8 cellular contexts compared by ENCODE assay signal in the genomic region with DNA sequence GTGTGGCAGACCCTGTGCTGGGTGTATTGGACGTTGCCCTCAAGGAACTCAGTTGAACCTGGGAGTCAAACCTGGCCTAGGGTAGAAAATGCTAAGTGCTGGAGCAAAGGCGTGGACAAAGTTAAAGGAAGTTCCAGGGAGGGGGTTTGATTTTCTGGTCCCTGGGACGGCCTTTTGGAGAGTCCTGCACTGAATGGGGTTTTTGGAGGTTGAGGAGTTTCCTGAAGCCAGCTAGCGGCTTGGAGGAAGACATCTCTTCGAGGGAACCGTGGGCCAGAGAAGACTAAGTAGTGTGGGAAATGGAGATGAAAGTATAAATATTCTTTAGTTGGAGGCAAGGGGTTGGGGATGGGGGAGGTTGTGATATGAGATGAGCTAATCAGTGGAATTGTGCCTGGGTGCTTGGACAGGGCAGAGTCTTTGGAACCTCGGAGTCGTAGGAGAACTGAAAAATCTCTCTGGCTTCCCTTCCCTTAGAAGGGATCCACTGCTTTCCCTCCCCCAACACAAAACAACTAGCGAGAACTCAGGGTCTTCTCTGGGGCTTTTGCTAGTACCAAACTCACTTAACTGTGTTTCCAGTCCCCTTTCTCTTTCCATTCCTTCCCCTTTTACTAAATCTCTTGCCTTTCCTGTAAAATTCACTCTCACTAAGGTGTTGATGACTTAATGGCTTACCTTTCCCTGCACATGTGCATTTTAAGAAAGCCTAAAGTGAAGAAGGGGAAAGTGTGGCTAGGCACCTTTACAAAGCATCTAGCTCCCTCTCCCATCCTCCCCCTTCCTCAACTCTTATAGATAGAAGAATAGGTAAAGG. TPM values are rescaled to one million over a fixed set of nuclear protein-coding genes. Genes with fewer than 3 reads are reported as not detected.
DNase-seq lines count a peak whose midpoint lies in the region; ATAC-seq and TF ChIP-seq lines count a peak whose summit lies in the region.

No MANE protein-coding gene starts in this region.

- intact Hi-C loops in HCT116 (cut with micrococcal nuclease): loop anchor here (5.0 kb wide), 2 partner anchors 142 to 408 kb away; partner anchors contain the start of gene BCL6
- intact Hi-C loops in activated T-helper 1 cell treated with anti-CD3 and anti-CD28 coated beads, Interleukin-12 subunit alpha, Interleukin-12 subunit beta, Interleukin-2, Interleukin-4 antibody, amounts not matched to agents 30 ng/mL and 10 ng/mL and 1 ng/mL, durations not matched to agents 14 hours and 24 hours and 36 hours (cut with micrococcal nuclease): loop anchor here (1.0 to 10.0 kb wide), 20 partner anchors 16 to 797 kb away; no protein-coding TSS in a partner anchor

- peak overlapping the region; percentile 79 for H3K27ac ChIP-seq in HCT116 (ENCODE audit: low read depth, low read length)

- no peaks in the 10 kb centered on the region for H3K9me3 Mint-ChIP-seq in activated T-helper 1 cell treated with anti-CD3 and anti-CD28 coated beads, Interleukin-12 subunit alpha, Interleukin-12 subunit beta, Interleukin-2, Interleukin-4 antibody, amounts not matched to agents 30 ng/mL and 10 ng/mL and 1 ng/mL, durations not matched to agents 14 hours and 24 hours and 36 hours
- no peaks in the 10 kb centered on the region for H3K9me3 Mint-ChIP-seq in stimulated activated naive CD8-positive, alpha-beta T cell treated with anti-CD3 and anti-CD28 coated beads, Interleukin-15, amount 100 ng/mL, for 72 hours

- peak overlapping the region; percentile 68 to 73 for H3K4me3 ChIP-seq in HCT116 (replicated peaks in 1 of 2; ENCODE audit: low read depth in 1 of 2, low read length in 2 of 2)
- peak overlapping the region; percentile 83 for H3K4me3 ChIP-seq in iPS-18c (ENCODE audit: insufficient read depth, low read depth, low read length)

- TF ChIP-seq POLR2A in HCT116 (IDR thresholded peaks at IDR 0.05; ENCODE audit: borderline replicate concordance, extremely low read depth, insufficient read depth, insufficient read length): no peak

- peak overlapping the region; percentile 89 for H3K4me2 ChIP-seq in HCT116 (ENCODE audit: low read length)

- RAD21 ChIA-PET in HCT116 (lab: Charles Lee; ENCODE audit: low non-redundant PET in 1 of 2, low total read pairs in 2 of 2, uncharacterized antibody in 2 of 2, unreplicated experiment in 2 of 2): no interaction called here

- peak overlapping the region; percentile 85 for H3K4me3 Mint-ChIP-seq in activated T-helper 1 cell treated with anti-CD3 and anti-CD28 coated beads, Interleukin-12 subunit alpha, Interleukin-12 subunit beta, Interleukin-2, Interleukin-4 antibody, amounts not matched to agents 30 ng/mL and 10 ng/mL and 1 ng/mL, durations not matched to agents 14 hours and 24 hours and 36 hours
- H3K4me3 Mint-ChIP-seq in stimulated activated naive CD8-positive, alpha-beta T cell treated with anti-CD3 and anti-CD28 coated beads, Interleukin-15, amount 100 ng/mL, for 72 hours: peak overlapping the region; percentile 89 to 91

- POLR2A ChIA-PET in HCT116 (lab: Charles Lee): interaction anchor here (1.2 kb wide), 1 partner anchor 410 kb away, joined by 3 read pairs; the partner anchor contains the start of gene BCL6

- no peak overlapping the region for H2AFZ ChIP-seq in HCT116 (ENCODE audit: low read depth, low read length, poor library complexity, severe bottlenecking)

- no peak for TF ChIP-seq CTCF in HCT116 (IDR thresholded peaks at IDR 0.05 in 2 of 3, conservative IDR thresholded peaks at IDR 0.05 in 1 of 3; ENCODE audit: borderline replicate concordance in 1 of 3, insufficient read depth in 1 of 3, low read depth in 2 of 3, low read length in 2 of 3)

- peak overlapping the region; percentile 87 for H3K27ac Mint-ChIP-seq in activated T-helper 1 cell treated with anti-CD3 and anti-CD28 coated beads, Interleukin-12 subunit alpha, Interleukin-12 subunit beta, Interleukin-2, Interleukin-4 antibody, amounts not matched to agents 30 ng/mL and 10 ng/mL and 1 ng/mL, durations not matched to agents 14 hours and 24 hours and 36 hours
- peak overlapping the region; percentile 98 to 99 for H3K27ac Mint-ChIP-seq in stimulated activated naive CD8-positive, alpha-beta T cell treated with anti-CD3 and anti-CD28 coated beads, Interleukin-15, amount 100 ng/mL, for 72 hours

- CTCF ChIA-PET in HCT116 (lab: Charles Lee): no interaction called here

- H3K27me3 ChIP-seq in HCT116 (ENCODE audit: insufficient read depth, low read length): no peaks in the 10 kb centered on the region

- H3K4me1 Mint-ChIP-seq in activated T-helper 1 cell treated with anti-CD3 and anti-CD28 coated beads, Interleukin-12 subunit alpha, Interleukin-12 subunit beta, Interleukin-2, Interleukin-4 antibody, amounts not matched to agents 30 ng/mL and 10 ng/mL and 1 ng/mL, durations not matched to agents 14 hours and 24 hours and 36 hours (ENCODE audit: low read depth): peaks cover 68% of the 10 kb centered on the region
- H3K4me1 Mint-ChIP-seq in stimulated activated naive CD8-positive, alpha-beta T cell treated with anti-CD3 and anti-CD28 coated beads, Interleukin-15, amount 100 ng/mL, for 72 hours: peaks cover 67% of the 10 kb centered on the region

- H3K9ac ChIP-seq in HCT116 (ENCODE audit: low read length): peak overlapping the region; percentile 85

- H4K20me1 ChIP-seq in HCT116 (ENCODE audit: insufficient read depth): no peaks in the 10 kb centered on the region

- TSS peak; percentile 46 for BruUV-seq in HCT116 (replicated peaks; lab: Mats Ljungman, UMichigan)

- no peak for TF ChIP-seq RAD21 in HCT116 (IDR thresholded peaks at IDR 0.05; ENCODE audit: low read depth)

- H3K9me3 ChIP-seq in HCT116 (ENCODE audit: control insufficient read depth in 1 of 2, insufficient read depth in 1 of 2, low read depth in 1 of 2, low read length in 2 of 2) (no peaks in the 10 kb centered on the region), iPS-18c (ENCODE audit: control insufficient read depth, insufficient read depth, low read length) (peaks cover 2% of the 10 kb centered on the region)

- no peaks in the 10 kb centered on the region for H3K27me3 Mint-ChIP-seq in activated T-helper 1 cell treated with anti-CD3 and anti-CD28 coated beads, Interleukin-12 subunit alpha, Interleukin-12 subunit beta, Interleukin-2, Interleukin-4 antibody, amounts not matched to agents 30 ng/mL and 10 ng/mL and 1 ng/mL, durations not matched to agents 14 hours and 24 hours and 36 hours (ENCODE audit: insufficient read depth)
- peaks cover 7% of the 10 kb centered on the region for H3K27me3 Mint-ChIP-seq in stimulated activated naive CD8-positive, alpha-beta T cell treated with anti-CD3 and anti-CD28 coated beads, Interleukin-15, amount 100 ng/mL, for 72 hours

- H3K36me3 Mint-ChIP-seq in activated T-helper 1 cell treated with anti-CD3 and anti-CD28 coated beads, Interleukin-12 subunit alpha, Interleukin-12 subunit beta, Interleukin-2, Interleukin-4 antibody, amounts not matched to agents 30 ng/mL and 10 ng/mL and 1 ng/mL, durations not matched to agents 14 hours and 24 hours and 36 hours (ENCODE audit: low read depth): peaks cover 17% of the 10 kb centered on the region

- no peaks in the 10 kb centered on the region for H3K9me2 ChIP-seq in HCT116 (ENCODE audit: insufficient read depth)

- H3K4me1 ChIP-seq in HCT116 (ENCODE audit: control insufficient read depth in 1 of 2, insufficient read depth in 2 of 2, low read length in 2 of 2): peaks cover 13 to 52% of the 10 kb centered on the region in 2 experiments

- DNase-seq in HCT116 (ENCODE audit: low read depth, low spot score) (no peak), pons (ENCODE audit: low spot score) (no peak), NCI-H2081 (lab: John Stamatoyannopoulos, UW) (no peak)
- no peak for DNase-seq in activated T-helper 1 cell treated with anti-CD3 and anti-CD28 coated beads, Interleukin-12 subunit alpha, Interleukin-12 subunit beta, Interleukin-2, Interleukin-4 antibody, amounts not matched to agents 30 ng/mL and 10 ng/mL and 1 ng/mL, durations not matched to agents 14 hours and 24 hours and 36 hours (ENCODE audit: low spot score)
- DNase-seq in stimulated activated naive CD8-positive, alpha-beta T cell treated with anti-CD3 and anti-CD28 coated beads, Interleukin-15, amount 100 ng/mL, for 72 hours: no peak

- ATAC-seq in HCT116: no peak
- ATAC-seq in stimulated activated naive CD8-positive, alpha-beta T cell treated with anti-CD3 and anti-CD28 coated beads, Interleukin-15, amount 100 ng/mL, for 72 hours: no peak
- no peak for ATAC-seq in HG03469 (IDR thresholded peaks at IDR 0.05; ENCODE audit: unreplicated experiment)
- ATAC-seq in HG02884 (IDR thresholded peaks at IDR 0.05; ENCODE audit: unreplicated experiment): no peak

- no peaks in the 10 kb centered on the region for H3K36me3 ChIP-seq in HCT116 (ENCODE audit: control insufficient read depth in 1 of 2, insufficient read depth in 2 of 2, low read length in 2 of 2)

- H3K79me2 ChIP-seq in HCT116 (ENCODE audit: insufficient read depth, low read length): peaks cover 52% of the 10 kb centered on the region

TF ChIP-seq in HCT116, 20 proteins besides CTCF, POLR2A, EP300 and RAD21:
- TF ChIP-seq FOSL1 (IDR thresholded peaks at IDR 0.05; ENCODE audit: low read depth) (no peak), ZNF274 (IDR thresholded peaks at IDR 0.05; ENCODE audit: low read depth, low read length) (no peak), JUND (IDR thresholded peaks at IDR 0.05) (no peak), TCF7L2 (IDR thresholded peaks at IDR 0.05; ENCODE audit: borderline replicate concordance, extremely low read depth, insufficient read depth, insufficient read length) (no peak), ELF1 (IDR thresholded peaks at IDR 0.05; ENCODE audit: borderline replicate concordance, low read depth) (no peak), CEBPB (IDR thresholded peaks at IDR 0.05; ENCODE audit: low read depth) (no peak), SP1 (IDR thresholded peaks at IDR 0.05; ENCODE audit: low read depth) (no peak), EZH2 (IDR thresholded peaks at IDR 0.05) (no peak), EZH2phosphoT487 (IDR thresholded peaks at IDR 0.05; ENCODE audit: borderline replicate concordance) (no peak), SIN3A (IDR thresholded peaks at IDR 0.05; ENCODE audit: low read depth) (no peak), YY1 (IDR thresholded peaks at IDR 0.05; ENCODE audit: extremely low read depth, insufficient replicate concordance, low read depth, low read length) (no peak), SRF (IDR thresholded peaks at IDR 0.05; ENCODE audit: low read depth) (no peak)
- TF ChIP-seq, protein P1, sequence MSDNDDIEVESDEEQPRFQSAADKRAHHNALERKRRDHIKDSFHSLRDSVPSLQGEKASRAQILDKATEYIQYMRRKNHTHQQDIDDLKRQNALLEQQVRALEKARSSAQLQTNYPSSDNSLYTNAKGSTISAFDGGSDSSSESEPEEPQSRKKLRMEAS (IDR thresholded peaks at IDR 0.05): no peak
TF ChIP-seq in HCT116: peak in this region for 0.

RNA-seq across cellular contexts. Expression of gene LPP, which starts 1.0 kb away (rescaled TPM):
- 54.0 TPM for total RNA-seq in HCT116 (2021; ENCODE audit: unreplicated experiment)
- 5.5 TPM in 2 replicates for polyA plus RNA-seq in HCT116 (2012)
- 38.2 and 46.4 TPM in 2 replicates for total RNA-seq in activated T-helper 1 cell treated with anti-CD3 and anti-CD28 coated beads, Interleukin-12 subunit alpha, Interleukin-12 subunit beta, Interleukin-2, Interleukin-4 antibody, amounts not matched to agents 30 ng/mL and 10 ng/mL and 1 ng/mL, durations not matched to agents 14 hours and 24 hours and 36 hours
